Comparison of ENCODE assay signal across 17 cellular contexts in genomic region chr17:76026714-76027158, GRCh38. TPM values are rescaled to one million over a fixed set of nuclear protein-coding genes. Genes with fewer than 3 reads are reported as not detected.
A peak's percentile ranks its signal among the peaks of the same experiment; 100 is the strongest.
DNase-seq lines count a peak whose midpoint lies in the region; ATAC-seq and TF ChIP-seq lines count a peak whose summit lies in the region.
"Had no signal": no experiment of that assay in that cellular context is flagged by ENCODE, and none has a peak within 500 bp of the region (broad histone marks: within the 10 kb centered on the region; RNA-seq: fewer than 3 reads in every experiment).

No MANE protein-coding gene starts in this region.

- peaks cover 18% of the 10 kb centered on the region for H3K4me1 Mint-ChIP-seq in GM23338
- peaks cover 6% of the 10 kb centered on the region for H3K4me1 Mint-ChIP-seq in MCF 10A (ENCODE audit: insufficient read depth, unreplicated experiment)
- H3K4me1 Mint-ChIP-seq in stimulated activated memory B cell treated with anti-CD40 and anti-IgM and Interleukin-4, amounts not matched to agents 10 μg/mL and 1 μg/mL and 100 μg/mL, for 72 hours = peaks cover 11% of the 10 kb centered on the region

- H3K4me1 ChIP-seq in GM23338 (ENCODE audit: insufficient read depth) (peaks cover 13% of the 10 kb centered on the region), left lung (peaks cover 0 to 7% of the 10 kb centered on the region in 2 donors), Karpas-422 (ENCODE audit: low read length) (no peaks in the 10 kb centered on the region), tibial artery (no peaks in the 10 kb centered on the region)

- POLR2A ChIA-PET in MCF 10A (lab: Yijun Ruan, JAX) = interaction anchor here (0.6 to 1.3 kb wide), 5 partner anchors 9 to 539 kb away, joined by 3 to 5 read pairs (median 3); partner anchors contain the start of gene UBALD2

- H3K27me3 ChIP-seq in GM23338 (ENCODE audit: insufficient read depth) (no peaks in the 10 kb centered on the region), left lung (peaks cover 0 to 14% of the 10 kb centered on the region in 2 donors), Karpas-422 (ENCODE audit: low read length) (no peaks in the 10 kb centered on the region), tibial artery (peaks cover 0 to 36% of the 10 kb centered on the region in 2 donors)
- H3K27me3 ChIP-seq: heart right ventricle had no signal

- H2AFZ ChIP-seq in GM23338 (peak overlapping the region; percentile 84; the same call in 1 of the 2 replicates), Karpas-422 (ENCODE audit: low read length) (no peak overlapping the region)

- peak; percentile 26 for ATAC-seq in GM23338
- peak; percentile 82 for ATAC-seq in left lung
- peak; percentile 10 for ATAC-seq in stimulated activated memory B cell treated with anti-CD40 and anti-IgM and Interleukin-4, amounts not matched to agents 10 μg/mL and 1 μg/mL and 100 μg/mL, for 72 hours
- ATAC-seq: activated naive CD8-positive, alpha-beta T cell treated with anti-CD3 and anti-CD28 coated beads, Interleukin-2, amount 50 U/mL, for 24 hours; activated T-cell treated with anti-CD3 and anti-CD28 coated beads, Interleukin-2, amount 50 U/mL, for 4 hours had no signal

- peaks cover 12% of the 10 kb centered on the region for H3F3A ChIP-seq in GM23338 (replicated peaks; ENCODE audit: low read depth)

- no peak overlapping the region for H3K4me3 Mint-ChIP-seq in GM23338
- H3K4me3 Mint-ChIP-seq in MCF 10A (ENCODE audit: unreplicated experiment) = peak overlapping the region; percentile 80
- H3K4me3 Mint-ChIP-seq in stimulated activated memory B cell treated with anti-CD40 and anti-IgM and Interleukin-4, amounts not matched to agents 10 μg/mL and 1 μg/mL and 100 μg/mL, for 72 hours = no peak overlapping the region
- H3K4me3 Mint-ChIP-seq: activated naive CD8-positive, alpha-beta T cell treated with anti-CD3 and anti-CD28 coated beads, Interleukin-2, amount 50 U/mL, for 24 hours; activated T-cell treated with anti-CD3 and anti-CD28 coated beads, Interleukin-2, amount 50 U/mL, for 4 hours; central memory CD8-positive, alpha-beta T cell had no signal

- no peaks in the 10 kb centered on the region for H3K9me3 Mint-ChIP-seq in GM23338
- no peaks in the 10 kb centered on the region for H3K9me3 Mint-ChIP-seq in MCF 10A (ENCODE audit: unreplicated experiment)
- no peaks in the 10 kb centered on the region for H3K9me3 Mint-ChIP-seq in stimulated activated memory B cell treated with anti-CD40 and anti-IgM and Interleukin-4, amounts not matched to agents 10 μg/mL and 1 μg/mL and 100 μg/mL, for 72 hours
- H3K9me3 Mint-ChIP-seq: activated naive CD8-positive, alpha-beta T cell treated with anti-CD3 and anti-CD28 coated beads, Interleukin-2, amount 50 U/mL, for 24 hours; activated T-cell treated with anti-CD3 and anti-CD28 coated beads, Interleukin-2, amount 50 U/mL, for 4 hours; central memory CD8-positive, alpha-beta T cell had no signal

- CTCF ChIA-PET in MCF 10A (lab: Yijun Ruan, JAX) = interaction anchor here (1.6 kb wide), 1 partner anchor 13 kb away, joined by 6 read pairs; no protein-coding TSS in a partner anchor

- H3K36me3 Mint-ChIP-seq in GM23338 (ENCODE audit: low read depth) (no peaks in the 10 kb centered on the region), MCF 10A (ENCODE audit: insufficient read depth, unreplicated experiment) (no peaks in the 10 kb centered on the region)
- no peaks in the 10 kb centered on the region for H3K36me3 Mint-ChIP-seq in stimulated activated memory B cell treated with anti-CD40 and anti-IgM and Interleukin-4, amounts not matched to agents 10 μg/mL and 1 μg/mL and 100 μg/mL, for 72 hours

- H3K9me3 ChIP-seq in left lung = no peaks in the 10 kb centered on the region
- no peaks in the 10 kb centered on the region for H3K9me3 ChIP-seq in Karpas-422 (ENCODE audit: low read length)
- no peaks in the 10 kb centered on the region for H3K9me3 ChIP-seq in tibial artery
- H3K9me3 ChIP-seq: heart right ventricle, left ventricle myocardium inferior had no signal

- DNase-seq in GM23338 (ENCODE audit: low spot score) (no peak), MCF 10A (ENCODE audit: unreplicated experiment) (peak; percentile 49), left lung (no peak), Karpas-422 (no peak), DMS114 treated with DMSO at 0.1 percent for 48 hours (lab: John Stamatoyannopoulos, UW; ENCODE audit: unreplicated experiment) (no peak), tibial artery (no peak)
- DNase-seq in NK-92 treated with Interleukin-12 subunit alpha and Interleukin-12 subunit beta, amount 100 ng/mL, for 24 hours (lab: John Stamatoyannopoulos, UW) = no peak
- DNase-seq: activated naive CD8-positive, alpha-beta T cell treated with anti-CD3 and anti-CD28 coated beads, Interleukin-2, amount 50 U/mL, for 24 hours; activated T-cell treated with anti-CD3 and anti-CD28 coated beads, Interleukin-2, amount 50 U/mL, for 4 hours; heart right ventricle; left ventricle myocardium inferior; NCI-H2029 treated with DMSO at 0.1 percent for 48 hours; stimulated activated naive CD4-positive, alpha-beta T cell treated with Interleukin-2 at 50 U/mL for 16 hours; T1000 had no signal

- intact Hi-C loops in MCF 10A (cut with micrococcal nuclease) = loop anchor here (5.0 kb wide), 1 partner anchor 46 kb away; the partner anchor contains the start of genes GALR2 and SRP68
- intact Hi-C loops in left lung (cut with DNase I) = no loop called here
- intact Hi-C loops in tibial artery (cut with DNase I; ENCODE audit: low total_unique reads) = no loop called here

- H3K27ac Mint-ChIP-seq in GM23338 (no peak overlapping the region), MCF 10A (ENCODE audit: low read depth, unreplicated experiment) (peak overlapping the region; percentile 74)
- no peak overlapping the region for H3K27ac Mint-ChIP-seq in stimulated activated memory B cell treated with anti-CD40 and anti-IgM and Interleukin-4, amounts not matched to agents 10 μg/mL and 1 μg/mL and 100 μg/mL, for 72 hours
- H3K27ac Mint-ChIP-seq: activated naive CD8-positive, alpha-beta T cell treated with anti-CD3 and anti-CD28 coated beads, Interleukin-2, amount 50 U/mL, for 24 hours had no signal

- H3K79me2 ChIP-seq in GM23338 (replicated peaks; ENCODE audit: insufficient read depth) (no peaks in the 10 kb centered on the region), Karpas-422 (ENCODE audit: low read length) (no peaks in the 10 kb centered on the region)

- H3K36me3 ChIP-seq in GM23338 (ENCODE audit: insufficient read depth) (no peaks in the 10 kb centered on the region), left lung (peaks cover 0 to 16% of the 10 kb centered on the region in 2 donors), Karpas-422 (ENCODE audit: insufficient read depth, low read length) (no peaks in the 10 kb centered on the region), tibial artery (peaks cover 0 to 5% (median 0%) of the 10 kb centered on the region in 3 donors)
- H3K36me3 ChIP-seq: heart right ventricle, left ventricle myocardium inferior had no signal

- no TSS peak for BruUV-seq in MCF 10A (replicated peaks; lab: Mats Ljungman, UMichigan)

- H3K9me2 ChIP-seq in GM23338 (ENCODE audit: insufficient read depth) = no peaks in the 10 kb centered on the region
- H3K9me2 ChIP-seq in Karpas-422 (replicated peaks; ENCODE audit: insufficient read depth, low read length) = no peaks in the 10 kb centered on the region

- no peak overlapping the region for H3K4me3 ChIP-seq in GM23338
- peak overlapping the region; percentile 21 to 41 for H3K4me3 ChIP-seq in left lung
- H3K4me3 ChIP-seq in Karpas-422 (ENCODE audit: low read length) = no peak overlapping the region
- no peak overlapping the region for H3K4me3 ChIP-seq in tibial artery
- H3K4me3 ChIP-seq: heart right ventricle, left ventricle myocardium inferior had no signal

- H4K20me1 ChIP-seq in GM23338 (replicated peaks; ENCODE audit: insufficient read depth) (no peaks in the 10 kb centered on the region), Karpas-422 (ENCODE audit: insufficient read depth, low read depth, low read length) (no peaks in the 10 kb centered on the region)

- H3K27ac ChIP-seq in GM23338 (ENCODE audit: low read depth) (no peak overlapping the region), left lung (peak overlapping the region; percentile 48 to 56), Karpas-422 (ENCODE audit: low read length) (no peak overlapping the region), tibial artery (no peak overlapping the region)
- H3K27ac ChIP-seq: heart right ventricle, left ventricle myocardium inferior had no signal

- H3K9ac ChIP-seq in Karpas-422 (ENCODE audit: low read length) = no peak overlapping the region

- TF ChIP-seq CTCF in GM23338 (conservative IDR thresholded peaks at IDR 0.05; ENCODE audit: low read depth in 2 of 2) = no peak
- peak; percentile 7 for TF ChIP-seq CTCF in MCF 10A (IDR thresholded peaks at IDR 0.05; ENCODE audit: unreplicated experiment)
- no peak for TF ChIP-seq CTCF in left lung (IDR thresholded peaks at IDR 0.05)
- no peak for TF ChIP-seq CTCF in tibial artery (IDR thresholded peaks at IDR 0.05)

- peaks cover 15% of the 10 kb centered on the region for H3K27me3 Mint-ChIP-seq in GM23338 (ENCODE audit: insufficient read depth, low read depth, poor library complexity)
- H3K27me3 Mint-ChIP-seq in MCF 10A (ENCODE audit: insufficient read depth, unreplicated experiment) = no peaks in the 10 kb centered on the region
- H3K27me3 Mint-ChIP-seq in stimulated activated memory B cell treated with anti-CD40 and anti-IgM and Interleukin-4, amounts not matched to agents 10 μg/mL and 1 μg/mL and 100 μg/mL, for 72 hours = peaks cover 22% of the 10 kb centered on the region
- H3K27me3 Mint-ChIP-seq: activated naive CD8-positive, alpha-beta T cell treated with anti-CD3 and anti-CD28 coated beads, Interleukin-2, amount 50 U/mL, for 24 hours; central memory CD8-positive, alpha-beta T cell had no signal

- H3K4me2 ChIP-seq in GM23338 (no peak overlapping the region), Karpas-422 (ENCODE audit: low read depth, low read length, poor library complexity, severe bottlenecking) (no peak overlapping the region)

RNA-seq across cellular contexts. Expression of gene EVPL, which starts 0.4 kb away (rescaled TPM):
- 0.62 and 1.3 TPM in 2 replicates for total RNA-seq in GM23338 (2014; rRNA removed; shearing (Covaris generic))
- polyA plus RNA-seq in GM23338 (2016; fragmentation: Nextera tagmentation; extraction: Ambion mirVana) = 0.47 and 0.59 TPM in 2 replicates
- 7.7 and 8.1 TPM in 2 replicates for total RNA-seq in MCF 10A (2022)
- total RNA-seq in left lung = 10 to 100 TPM; 29.1 to 44.8 TPM
- total RNA-seq in Karpas-422 (2014; rRNA removed; shearing (Covaris generic); ENCODE audit: low replicate concordance) = 0.07 and 0.29 TPM in 2 replicates
- total RNA-seq: left ventricle myocardium inferior, M059J had no signal

RNA-seq across cellular contexts. Expression of gene CDK3, which starts 26.1 kb away (rescaled TPM):
- 5.9 and 10.2 TPM in 2 replicates for total RNA-seq in GM23338 (2014; rRNA removed; shearing (Covaris generic))
- 7.8 and 7.9 TPM in 2 replicates for polyA plus RNA-seq in GM23338 (2016; fragmentation: Nextera tagmentation; extraction: Ambion mirVana)
- total RNA-seq in MCF 10A (2022) (5.3 and 5.7 TPM in 2 replicates), left lung (1 to 10 TPM; 5.4 to 6.1 TPM)
- total RNA-seq in Karpas-422 (2014; rRNA removed; shearing (Covaris generic); ENCODE audit: low replicate concordance) = 4.7 and 5.1 TPM in 2 replicates

RNA-seq across cellular contexts. Expression of gene SRP68, which starts 45.6 kb away (rescaled TPM):
- total RNA-seq in GM23338 (2014; rRNA removed; shearing (Covaris generic)) = 60.3 and 62.8 TPM in 2 replicates
- polyA plus RNA-seq in GM23338 (2016; fragmentation: Nextera tagmentation; extraction: Ambion mirVana) = 30.7 and 34.2 TPM in 2 replicates
- total RNA-seq in MCF 10A (2022) (80.8 and 106 TPM in 2 replicates), left lung (10 to 100 TPM; 61.0 to 72.3 TPM)
- total RNA-seq in Karpas-422 (2014; rRNA removed; shearing (Covaris generic); ENCODE audit: low replicate concordance) = 12.0 and 18.4 TPM in 2 replicates

RNA-seq across cellular contexts. Expression of gene TEN1, which starts 47.7 kb away (rescaled TPM):
- total RNA-seq in GM23338 (2014; rRNA removed; shearing (Covaris generic)) = 11.3 TPM in 2 replicates
- polyA plus RNA-seq in GM23338 (2016; fragmentation: Nextera tagmentation; extraction: Ambion mirVana) = 13.2 and 14.1 TPM in 2 replicates
- 13.0 and 15.4 TPM in 2 replicates for total RNA-seq in MCF 10A (2022)
- 10 to 100 TPM; 19.3 to 20.7 TPM for total RNA-seq in left lung
- 5.7 and 23.0 TPM in 2 replicates for total RNA-seq in Karpas-422 (2014; rRNA removed; shearing (Covaris generic); ENCODE audit: low replicate concordance)

RNA-seq across cellular contexts. Expression of gene ACOX1, which starts 47.8 kb away (rescaled TPM):
- 32.8 and 32.9 TPM in 2 replicates for total RNA-seq in GM23338 (2014; rRNA removed; shearing (Covaris generic))
- polyA plus RNA-seq in GM23338 (2016; fragmentation: Nextera tagmentation; extraction: Ambion mirVana) = 11.9 and 12.8 TPM in 2 replicates
- total RNA-seq in MCF 10A (2022) (23.4 and 26.0 TPM in 2 replicates), left lung (10 to 100 TPM; 81.0 TPM)
- 18.2 and 22.5 TPM in 2 replicates for total RNA-seq in Karpas-422 (2014; rRNA removed; shearing (Covaris generic); ENCODE audit: low replicate concordance)

Comparison
In these comparisons a context has a peak if more than half of its experiments do, and no peak if none do; other contexts are left out.
1. ATAC-seq: peak in every context shown above with its lines; median percentile 82 in left lung; 26 in GM23338; 10 in stimulated activated memory B cell treated with anti-CD40 and anti-IgM and Interleukin-4, amounts not matched to agents 10 μg/mL and 1 μg/mL and 100 μg/mL, for 72 hours.
2. H3K27ac ChIP-seq: peak in left lung (2 of 2); none in GM23338 (single experiment), Karpas-422 (single experiment) and tibial artery (0 of 2).
3. H3K4me3 ChIP-seq: peak in left lung (2 of 2); none in GM23338 (single experiment), Karpas-422 (single experiment) and tibial artery (0 of 2).